12 cellular contexts compared by ENCODE assay signal in genomic region chr2:85421706-85422457, GRCh38. TPM values are rescaled to one million over a fixed set of nuclear protein-coding genes. Genes with fewer than 3 reads are reported as not detected.
A peak's percentile ranks its signal among the peaks of the same experiment; 100 is the strongest.
DNase-seq lines count a peak whose midpoint lies in the region; TF ChIP-seq lines count a peak whose summit lies in the region.
"Had no signal": no experiment of that assay in that cellular context is flagged by ENCODE, and none has a peak within 500 bp of the region (broad histone marks: within the 10 kb centered on the region; RNA-seq: fewer than 3 reads in every experiment).

No MANE protein-coding gene starts in this region.

- H3K79me2 ChIP-seq in osteoblast (ENCODE audit: insufficient read depth, low read length) (peaks cover 6% of the 10 kb centered on the region), OCI-LY7 (ENCODE audit: insufficient read depth, low read depth, low read length) (no peaks in the 10 kb centered on the region)

- no peaks in the 10 kb centered on the region for H3K9me2 ChIP-seq in OCI-LY7 (ENCODE audit: insufficient read depth, low read length)

- peak overlapping the region; percentile 95 for H3K27ac ChIP-seq in C4-2B
- peak overlapping the region; percentile 74 for H3K27ac ChIP-seq in osteoblast (ENCODE audit: low read depth, low read length)
- H3K27ac ChIP-seq in OCI-LY7 (ENCODE audit: low read depth, low read length, poor library complexity, severe bottlenecking) = no peak overlapping the region
- H3K27ac ChIP-seq: parathyroid adenoma had no signal

- no peaks in the 10 kb centered on the region for H4K20me1 ChIP-seq in osteoblast (ENCODE audit: insufficient read depth, low read length)
- no peaks in the 10 kb centered on the region for H4K20me1 ChIP-seq in OCI-LY7 (ENCODE audit: insufficient read depth, low read length)

- intact Hi-C loops in OCI-LY7 (cut with micrococcal nuclease; ENCODE audit: unreplicated experiment) = no loop called here

- DNase-seq in NCI-H146 treated with DMSO at 0.1 percent for 48 hours (lab: John Stamatoyannopoulos, UW; ENCODE audit: unreplicated experiment) (peak; percentile 51), erythroblast (lab: John Stamatoyannopoulos, UW) (peak; percentile 55 to 65), osteoblast (ENCODE audit: insufficient read length, low spot score, missing footprints) (peak; percentile 37), KG1 (lab: John Stamatoyannopoulos, UW) (no peak), T-helper 2 cell (no peak), NCI-H526 treated with DMSO at 0.1 percent for 48 hours (lab: John Stamatoyannopoulos, UW) (no peak), OCI-LY7 (ENCODE audit: low spot score) (no peak)
- DNase-seq: activated CD8-positive, alpha-beta memory T cell treated with anti-CD3 and anti-CD28 coated beads, Interleukin-2, amount 10 ng/mL, durations not matched to agents 7 days and 5 days; cerebellar nuclear complex; hippocampal formation had no signal

- no peak for TF ChIP-seq CTCF in C4-2B (conservative IDR thresholded peaks at IDR 0.05)
- no peak for TF ChIP-seq CTCF in osteoblast (IDR thresholded peaks at IDR 0.05; ENCODE audit: extremely low read depth, low read depth, low read length)
- no peak for TF ChIP-seq CTCF in OCI-LY7 (conservative IDR thresholded peaks at IDR 0.05; ENCODE audit: low read length)

- CTCF ChIA-PET in OCI-LY7 (lab: Charles Lee; ENCODE audit: unreplicated experiment) = interaction anchor here (1.2 kb wide), 1 partner anchor 130 kb away, joined by 8 read pairs; no protein-coding TSS in a partner anchor

- no peaks in the 10 kb centered on the region for H3K27me3 ChIP-seq in osteoblast (ENCODE audit: insufficient read depth, low read length)

- no peak for TF ChIP-seq POLR2A in erythroblast (IDR thresholded peaks at IDR 0.05; ENCODE audit: low read length)

- no peak overlapping the region for H3K4me2 ChIP-seq in osteoblast (ENCODE audit: insufficient read depth, low read length)
- no peak overlapping the region for H3K4me2 ChIP-seq in OCI-LY7 (ENCODE audit: low read length)

- BruUV-seq in OCI-LY7 (replicated peaks; lab: Mats Ljungman, UMichigan) = no TSS peak

- H2AFZ ChIP-seq in osteoblast (ENCODE audit: low read length) (peak overlapping the region; percentile 94), OCI-LY7 (ENCODE audit: low read length) (no peak overlapping the region)

- POLR2A ChIA-PET in OCI-LY7 (lab: Charles Lee) = interaction anchor here (0.6 to 4.0 kb wide), 2 partner anchors 52 to 118 kb away, joined by 3 to 41 read pairs; partner anchors contain the start of gene MAT2A

- H3K9me3 ChIP-seq in osteoblast (ENCODE audit: low read depth, low read length) (no peaks in the 10 kb centered on the region), OCI-LY7 (ENCODE audit: low read length) (no peaks in the 10 kb centered on the region)

- H3K4me1 ChIP-seq in osteoblast (ENCODE audit: insufficient read depth, low read length) (peaks cover 26% of the 10 kb centered on the region), OCI-LY7 (ENCODE audit: insufficient read depth, low read length, poor library complexity, severe bottlenecking) (peaks cover 28% of the 10 kb centered on the region)

- H3K4me3 ChIP-seq in osteoblast (ENCODE audit: insufficient read depth, low read length) (no peak overlapping the region), OCI-LY7 (ENCODE audit: low read depth, low read length, poor library complexity, severe bottlenecking) (no peak overlapping the region)

- H3K36me3 ChIP-seq in osteoblast (ENCODE audit: insufficient read depth, low read length) = no peaks in the 10 kb centered on the region
- no peaks in the 10 kb centered on the region for H3K36me3 ChIP-seq in OCI-LY7 (ENCODE audit: insufficient read depth, low read length)

RNA-seq across cellular contexts. Expression of gene SH2D6, which starts 3.4 kb away (rescaled TPM):
- total RNA-seq in osteoblast (under 0.01 TPM in 1 of 2 replicates, not detected in the other), OCI-LY7 (2022) (2.6 and 3.5 TPM in 2 replicates)
- total RNA-seq in OCI-LY7 (2014; rRNA removed; shearing (Covaris generic)) = 0.35 and 0.82 TPM in 2 replicates

RNA-seq across cellular contexts. Expression of gene CAPG, which starts 11.7 kb away (rescaled TPM):
- total RNA-seq in osteoblast (97.2 and 140 TPM in 2 replicates), OCI-LY7 (2022) (7.9 and 8.1 TPM in 2 replicates)
- total RNA-seq in OCI-LY7 (2014; rRNA removed; shearing (Covaris generic)) = 7.5 and 9.8 TPM in 2 replicates

Comparison
In these comparisons a context has a peak if more than half of its experiments do, and no peak if none do; other contexts are left out.
1. DNase-seq: peak in NCI-H146 treated with DMSO at 0.1 percent for 48 hours (single experiment), erythroblast (2 of 2) and osteoblast (single experiment); none in KG1 (single experiment), T-helper 2 cell (0 of 5), NCI-H526 treated with DMSO at 0.1 percent for 48 hours (single experiment) and OCI-LY7 (single experiment).